ENCODE assay signal across 4 cellular contexts in genomic region chr4:32917586-32917985, GRCh38.
TF ChIP-seq lines count a peak whose summit lies in the region.

No MANE protein-coding gene starts in this region.

TF ChIP-seq in HepG2, 621 proteins besides CTCF, POLR2A, EP300 and RAD21:
- no peak for TF ChIP-seq ZNF331 (CRISPR knock-in tag; IDR thresholded peaks at IDR 0.05)
- TF ChIP-seq YY1 (IDR thresholded peaks at IDR 0.05; ENCODE audit: insufficient read depth, insufficient replicate concordance, low read depth, low read length) = no peak
- 0 out of 2 replicates have a peak, but pooled peaks have one; percentile 86 for TF ChIP-seq U2AF2 (IDR thresholded peaks at IDR 0.05; ENCODE audit: low read depth, low read length)
- no peak for TF ChIP-seq FOXA3 (CRISPR knock-in tag; IDR thresholded peaks at IDR 0.05)
- TF ChIP-seq SRSF9 (IDR thresholded peaks at IDR 0.05; ENCODE audit: borderline replicate concordance, insufficient read depth, low read depth, low read length, poor library complexity, severe bottlenecking) = peak; percentile 97
- TF ChIP-seq ZNF143 (CRISPR knock-in tag; IDR thresholded peaks at IDR 0.05) = no peak

TF ChIP-seq in GM23338, 12 proteins besides CTCF, POLR2A, EP300 and RAD21:
- no peak for TF ChIP-seq ZNF462 (CRISPR knock-in tag; IDR thresholded peaks at IDR 0.05)
- TF ChIP-seq ZNF114 (CRISPR knock-in tag; IDR thresholded peaks at IDR 0.05) = no peak
- no peak for TF ChIP-seq EZH2phosphoT487 (IDR thresholded peaks at IDR 0.05; ENCODE audit: unreplicated experiment)
- no peak for TF ChIP-seq ZNF331 (CRISPR knock-in tag; IDR thresholded peaks at IDR 0.05; ENCODE audit: low read depth)
- no peak for TF ChIP-seq STAT1 (IDR thresholded peaks at IDR 0.05; ENCODE audit: unreplicated experiment)
- TF ChIP-seq EZH2 (IDR thresholded peaks at IDR 0.05; ENCODE audit: low read depth, unreplicated experiment) = no peak
- no peak for TF ChIP-seq POLR2AphosphoS5 (IDR thresholded peaks at IDR 0.05; ENCODE audit: low read depth)
TF ChIP-seq in GM23338: peak in this region for 0.

TF ChIP-seq in WTC11, 78 proteins besides CTCF, POLR2A, EP300 and RAD21:
- TF ChIP-seq TEAD1 (CRISPR knock-in tag; IDR thresholded peaks at IDR 0.05) (no peak), ZNF512 (CRISPR knock-in tag; IDR thresholded peaks at IDR 0.05; ENCODE audit: borderline replicate concordance) (peak; percentile 64; the same call in 1 of the 2 replicates), HMGXB4 (CRISPR knock-in tag; IDR thresholded peaks at IDR 0.05) (no peak), SMAD3 (CRISPR knock-in tag; IDR thresholded peaks at IDR 0.05; ENCODE audit: borderline replicate concordance) (no peak), ZBTB21 (CRISPR knock-in tag; IDR thresholded peaks at IDR 0.05; ENCODE audit: borderline replicate concordance) (no peak), TCF7 (CRISPR knock-in tag; IDR thresholded peaks at IDR 0.05; ENCODE audit: low read depth) (no peak), E2F1 (CRISPR knock-in tag; IDR thresholded peaks at IDR 0.05) (no peak)

TF ChIP-seq in H1, 55 proteins besides CTCF, POLR2A, EP300 and RAD21:
- no peak for TF ChIP-seq CHD1 (IDR thresholded peaks at IDR 0.05; ENCODE audit: low read depth, low read length)
- TF ChIP-seq CREB1 (IDR thresholded peaks at IDR 0.05) = no peak
- no peak for TF ChIP-seq TAF7 (optimal IDR thresholded peaks at IDR 0.05; ENCODE audit: borderline replicate concordance, low read depth, low read length)
- no peak for TF ChIP-seq BACH1 (IDR thresholded peaks at IDR 0.05; ENCODE audit: low read length)
- TF ChIP-seq PHF8 (conservative IDR thresholded peaks at IDR 0.05; ENCODE audit: low read depth, low read length) = no peak
- TF ChIP-seq YY1 (IDR thresholded peaks at IDR 0.05; ENCODE audit: low read depth, low read length) = no peak
- TF ChIP-seq JUND (IDR thresholded peaks at IDR 0.05; ENCODE audit: low read length) = no peak
- no peak for TF ChIP-seq EZH2 (IDR thresholded peaks at IDR 0.05; ENCODE audit: low read depth, low read length, severe bottlenecking)
- no peak for TF ChIP-seq KDM1A (IDR thresholded peaks at IDR 0.05; ENCODE audit: borderline replicate concordance, low read length)
- no peak for TF ChIP-seq SAP30 (IDR thresholded peaks at IDR 0.05; ENCODE audit: insufficient read depth, insufficient replicate concordance, low read length)
- TF ChIP-seq ATF3 (IDR thresholded peaks at IDR 0.05; ENCODE audit: insufficient read depth, low read depth, low read length) = no peak
- no peak for TF ChIP-seq GTF2F1 (IDR thresholded peaks at IDR 0.05; ENCODE audit: borderline replicate concordance, low read depth, low read length)
- TF ChIP-seq ASH2L (IDR thresholded peaks at IDR 0.05; ENCODE audit: low read length) = no peak
- no peak for TF ChIP-seq CBX8 (IDR thresholded peaks at IDR 0.05; ENCODE audit: borderline replicate concordance, low read depth, low read length)
- no peak for TF ChIP-seq SP4 (IDR thresholded peaks at IDR 0.05; ENCODE audit: low read length)
- no peak for TF ChIP-seq USF2 (IDR thresholded peaks at IDR 0.05; ENCODE audit: low read length)
- TF ChIP-seq KDM4A (IDR thresholded peaks at IDR 0.05; ENCODE audit: low read depth, low read length, severe bottlenecking) = no peak
